In genomic region chr6:53361549-53362031, GRCh38 we compare ENCODE assay signal across 8 cellular contexts. TPM values are rescaled to one million over a fixed set of nuclear protein-coding genes. Genes with fewer than 3 reads are reported as not detected.
DNase-seq lines count a peak whose midpoint lies in the region; ATAC-seq, FAIRE-seq and TF ChIP-seq lines count a peak whose summit lies in the region.

No MANE protein-coding gene starts in this region.

- peak overlapping the region; percentile 98 for H3K27ac Mint-ChIP-seq in natural killer cell treated with Interleukin-12 subunit alpha and Interleukin-12 subunit beta and Interleukin-15 and Interleukin-18, amount 100 ng/mL, for 72 hours
- no peak overlapping the region for H3K27ac Mint-ChIP-seq in osteocyte (ENCODE audit: unreplicated experiment)

- H3K4me1 Mint-ChIP-seq in natural killer cell treated with Interleukin-12 subunit alpha and Interleukin-12 subunit beta and Interleukin-15 and Interleukin-18, amount 100 ng/mL, for 72 hours (ENCODE audit: low read depth in 2 of 2): peaks cover 37 to 42% of the 10 kb centered on the region in 2 donors
- H3K4me1 Mint-ChIP-seq in osteocyte (ENCODE audit: unreplicated experiment): peaks cover 16% of the 10 kb centered on the region

- ATAC-seq in natural killer cell treated with Interleukin-12 subunit alpha and Interleukin-12 subunit beta and Interleukin-15 and Interleukin-18, amount 100 ng/mL, for 72 hours: peak; percentile 0 to 48

- in situ Hi-C loops in GM13977 (cut with MboI; ENCODE audit: low pct_unique_long_range_greater_than_20kb, low sequenced_read_pairs, unreplicated experiment): no loop called here

- DNase-seq in GM13977 (ENCODE audit: low spot score): peak; percentile 41
- peak; percentile 85 for DNase-seq in NCI-H2196 (lab: John Stamatoyannopoulos, UW; ENCODE audit: unreplicated experiment)
- peak; percentile 56 for DNase-seq in activated naive CD4-positive, alpha-beta T cell treated with Interleukin-2 at 50 U/mL for 16 hours
- DNase-seq in natural killer cell treated with Interleukin-12 subunit alpha and Interleukin-12 subunit beta and Interleukin-15 and Interleukin-18, amount 100 ng/mL, for 72 hours (ENCODE audit: low spot score): peak; percentile 61
- no peak for DNase-seq in HPDE6-E6E7 (ENCODE audit: extremely low spot score)
- no peak for DNase-seq in GM12892 (ENCODE audit: insufficient read length)
- DNase-seq in activated CD4-positive, CD25-positive, alpha-beta regulatory T cell (lab: John Stamatoyannopoulos, UW): no peak
- no peak for DNase-seq in osteocyte (ENCODE audit: extremely low spot score, unreplicated experiment)

- no peaks in the 10 kb centered on the region for H3K27me3 Mint-ChIP-seq in natural killer cell treated with Interleukin-12 subunit alpha and Interleukin-12 subunit beta and Interleukin-15 and Interleukin-18, amount 100 ng/mL, for 72 hours
- H3K27me3 Mint-ChIP-seq in osteocyte (ENCODE audit: unreplicated experiment): no peaks in the 10 kb centered on the region

- no peaks in the 10 kb centered on the region for H3K9me3 Mint-ChIP-seq in natural killer cell treated with Interleukin-12 subunit alpha and Interleukin-12 subunit beta and Interleukin-15 and Interleukin-18, amount 100 ng/mL, for 72 hours
- no peaks in the 10 kb centered on the region for H3K9me3 Mint-ChIP-seq in osteocyte (ENCODE audit: unreplicated experiment)

- peak overlapping the region; percentile 55 for H3K4me3 Mint-ChIP-seq in natural killer cell treated with Interleukin-12 subunit alpha and Interleukin-12 subunit beta and Interleukin-15 and Interleukin-18, amount 100 ng/mL, for 72 hours
- no peak overlapping the region for H3K4me3 Mint-ChIP-seq in osteocyte (ENCODE audit: unreplicated experiment)

- no peaks in the 10 kb centered on the region for H3K36me3 Mint-ChIP-seq in natural killer cell treated with Interleukin-12 subunit alpha and Interleukin-12 subunit beta and Interleukin-15 and Interleukin-18, amount 100 ng/mL, for 72 hours
- H3K36me3 Mint-ChIP-seq in osteocyte (ENCODE audit: unreplicated experiment): no peaks in the 10 kb centered on the region

- TF ChIP-seq POLR2A in GM12892 (IDR thresholded peaks at IDR 0.05; ENCODE audit: low read depth, low read length): no peak

- no peak for TF ChIP-seq CTCF in GM13977 (IDR thresholded peaks at IDR 0.05; ENCODE audit: extremely low read depth, insufficient read depth, missing control alignments)
- no peak for TF ChIP-seq CTCF in osteocyte (IDR thresholded peaks at IDR 0.05)

- FAIRE-seq in GM12892 (lab: Jason Lieb, UNC): no peak

RNA-seq across cellular contexts. Expression of gene ELOVL5, which starts 12.8 kb away (rescaled TPM):
- 100 to 1,000 TPM; 130 to 136 TPM for total RNA-seq in natural killer cell treated with Interleukin-12 subunit alpha and Interleukin-12 subunit beta and Interleukin-15 and Interleukin-18, amount 100 ng/mL, for 72 hours
- 89.3 TPM for polyA plus RNA-seq in GM12892 (2012; ENCODE audit: missing spikeins)
- total RNA-seq in osteocyte: 88.8 and 89.4 TPM in 2 replicates

Comparison
In these comparisons a context has a peak if more than half of its experiments do, and no peak if none do; other contexts are left out.
1. DNase-seq: peak in GM13977 (single experiment), NCI-H2196 (single experiment), activated naive CD4-positive, alpha-beta T cell treated with Interleukin-2 at 50 U/mL for 16 hours (single experiment) and natural killer cell treated with Interleukin-12 subunit alpha and Interleukin-12 subunit beta and Interleukin-15 and Interleukin-18, amount 100 ng/mL, for 72 hours (single experiment); none in HPDE6-E6E7 (single experiment), GM12892 (single experiment), activated CD4-positive, CD25-positive, alpha-beta regulatory T cell (0 of 4) and osteocyte (single experiment).